16 cellular contexts compared by ENCODE assay signal in the genomic region with DNA sequence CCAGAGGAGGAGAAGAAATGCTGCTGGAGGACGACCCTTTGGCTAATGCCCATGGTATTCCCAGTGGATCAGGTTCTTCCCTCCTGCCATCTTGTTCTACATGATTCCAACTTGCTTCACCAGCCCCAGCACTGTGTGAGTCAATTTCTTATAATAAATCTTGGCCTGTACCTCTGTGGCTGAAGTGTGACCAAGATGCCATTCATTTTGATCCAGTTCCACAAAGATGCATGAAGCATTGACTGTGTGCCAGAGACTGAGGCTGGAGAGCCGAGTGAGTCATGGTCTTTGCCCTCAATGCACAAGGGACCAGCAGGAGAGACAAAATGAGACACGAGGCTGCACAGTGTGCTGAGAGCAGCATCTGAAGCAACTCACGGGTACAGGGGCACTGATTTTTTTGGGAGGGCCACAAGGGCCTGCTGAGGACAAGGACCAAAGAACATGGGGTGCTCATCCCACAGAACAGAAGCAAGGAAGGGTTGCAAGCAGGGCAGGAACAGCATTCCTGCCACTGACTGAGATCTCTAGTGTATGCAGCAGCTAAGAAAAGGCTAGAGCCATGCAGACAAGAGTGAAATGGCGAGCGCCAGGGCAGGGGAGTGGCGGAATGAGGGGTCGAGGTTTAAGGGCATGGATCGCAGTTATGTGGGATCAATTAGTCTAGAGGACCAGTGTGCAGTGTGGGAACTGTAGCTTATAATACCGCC.
A peak's percentile ranks its signal among the peaks of the same experiment; 100 is the strongest.
DNase-seq lines count a peak whose midpoint lies in the region; ATAC-seq and TF ChIP-seq lines count a peak whose summit lies in the region.
"Had no signal": no experiment of that assay in that cellular context is flagged by ENCODE, and none has a peak within 500 bp of the region (broad histone marks: within the 10 kb centered on the region; RNA-seq: fewer than 3 reads in every experiment).

No MANE protein-coding gene starts in this region.

- WGBS in neuronal stem cell (ENCODE audit: extremely low coverage in 2 of 2, insufficient read length in 2 of 2, insufficient replicate concordance in 1 of 2), 2 donors: no CpG with 5 or more reads among the region's 10 CpGs

- H3K14ac ChIP-seq in neuronal stem cell (ENCODE audit: low read length): no peak overlapping the region

- H3K79me1 ChIP-seq in neuronal stem cell (ENCODE audit: low read depth, low read length): no peaks in the 10 kb centered on the region

- H3K4ac ChIP-seq in neuronal stem cell (ENCODE audit: low read length): no peak overlapping the region

- no peak for ATAC-seq in GM18861 (IDR thresholded peaks at IDR 0.05; ENCODE audit: unreplicated experiment)
- ATAC-seq: activated CD8-positive, alpha-beta T cell treated with anti-CD3 and anti-CD28 coated beads, Interleukin-2, amount 10 ng/mL, durations not matched to agents 7 days and 5 days; HCT116 had no signal

- H4K8ac ChIP-seq in neuronal stem cell (ENCODE audit: low read depth, low read length): no peak overlapping the region

- no peak overlapping the region for H3K18ac ChIP-seq in neuronal stem cell (ENCODE audit: low read length)

- H2AK5ac ChIP-seq in neuronal stem cell (ENCODE audit: low read depth, low read length): no peak overlapping the region

- no peak overlapping the region for H4K91ac ChIP-seq in neuronal stem cell (ENCODE audit: low read depth, low read length, poor library complexity)

- H3K4me2 ChIP-seq in neuronal stem cell (ENCODE audit: insufficient read depth, low read length, poor library complexity, severe bottlenecking): no peak overlapping the region

- H2BK12ac ChIP-seq in neuronal stem cell (ENCODE audit: low read length): no peak overlapping the region

- H3K27ac ChIP-seq in brain microvascular endothelial cell (no peak overlapping the region), neuronal stem cell (replicated peaks; ENCODE audit: low read length) (no peak overlapping the region), SJCRH30 (no peak overlapping the region)
- H3K27ac ChIP-seq: ovary, uterus had no signal

- H2BK5ac ChIP-seq in neuronal stem cell (ENCODE audit: low read length): peak overlapping the region; percentile 7

- no peak overlapping the region for H3K4me3 ChIP-seq in brain microvascular endothelial cell (ENCODE audit: low read depth, low read length)
- no peak overlapping the region for H3K4me3 ChIP-seq in neuronal stem cell (ENCODE audit: low read length in 2 of 2)
- no peak overlapping the region for H3K4me3 ChIP-seq in SJCRH30
- H3K4me3 ChIP-seq: ovary, uterus had no signal

- in situ Hi-C loops in brain microvascular endothelial cell (cut with HindIII; ENCODE audit: low pct_ligation_motif_present, low sequenced_read_pairs): no loop called here

- DNase-seq in AG20443 (ENCODE audit: low spot score) (peak; percentile 66), LoVo (ENCODE audit: low spot score) (peak; percentile 3), brain microvascular endothelial cell (peak; percentile 39), neuronal stem cell (ENCODE audit: low spot score) (no peak), SJCRH30 (no peak), MV-4-11 (lab: John Stamatoyannopoulos, UW) (no peak)
- no peak for DNase-seq in stimulated activated CD4-positive, alpha-beta T cell treated with anti-CD3 and anti-CD28 coated beads, Interleukin-2, amount 100 ng/mL, for 48 hours
- DNase-seq: activated CD8-positive, alpha-beta T cell treated with anti-CD3 and anti-CD28 coated beads, Interleukin-2, amount 10 ng/mL, durations not matched to agents 7 days and 5 days; central memory CD4-positive, alpha-beta T cell; NCI-H1105 treated with DMSO at 0.1 percent for 48 hours; NCI-H526; ovary; RPMI8226; uterus had no signal

- no peak for TF ChIP-seq CTCF in brain microvascular endothelial cell (IDR thresholded peaks at IDR 0.05; ENCODE audit: low read depth, low read length, missing control alignments)

- H3K36me3 ChIP-seq in brain microvascular endothelial cell (replicated peaks) (no peaks in the 10 kb centered on the region), neuronal stem cell (replicated peaks in 1 of 2; ENCODE audit: control insufficient read depth in 2 of 2, insufficient read depth in 2 of 2, low read length in 2 of 2) (no peaks in the 10 kb centered on the region), SJCRH30 (no peaks in the 10 kb centered on the region)
- H3K36me3 ChIP-seq: ovary, uterus had no signal

- no peaks in the 10 kb centered on the region for H3K4me1 ChIP-seq in neuronal stem cell (ENCODE audit: control insufficient read depth in 2 of 2, insufficient read depth in 1 of 2, low read depth in 1 of 2, low read length in 2 of 2)
- peaks cover 15% of the 10 kb centered on the region for H3K4me1 ChIP-seq in SJCRH30
- H3K4me1 ChIP-seq: uterus had no signal

- H3K9ac ChIP-seq in neuronal stem cell (ENCODE audit: low read depth, low read length, poor library complexity): no peak overlapping the region

- H2BK15ac ChIP-seq in neuronal stem cell (ENCODE audit: low read length): no peak overlapping the region

- no peaks in the 10 kb centered on the region for H3K27me3 ChIP-seq in brain microvascular endothelial cell (replicated peaks)
- H3K27me3 ChIP-seq in neuronal stem cell (ENCODE audit: control insufficient read depth in 3 of 3, insufficient read depth in 3 of 3, low read depth in 1 of 3, low read length in 3 of 3): no peaks in the 10 kb centered on the region
- H3K27me3 ChIP-seq in SJCRH30: no peaks in the 10 kb centered on the region
- H3K27me3 ChIP-seq: ovary, uterus had no signal

- H3K9me3 ChIP-seq in neuronal stem cell (replicated peaks in 1 of 2; ENCODE audit: control insufficient read depth in 2 of 2, insufficient read depth in 1 of 2, low read depth in 1 of 2, low read length in 2 of 2): no peaks in the 10 kb centered on the region
- H3K9me3 ChIP-seq in SJCRH30 (replicated peaks): no peaks in the 10 kb centered on the region
- H3K9me3 ChIP-seq: ovary, uterus had no signal

- no peak overlapping the region for H2BK120ac ChIP-seq in neuronal stem cell (ENCODE audit: low read depth, low read length)

- no peak overlapping the region for H2AFZ ChIP-seq in neuronal stem cell (ENCODE audit: low read length)

- H3K23ac ChIP-seq in neuronal stem cell (ENCODE audit: low read depth, low read length, poor library complexity): no peak overlapping the region

Comparison
In these comparisons a context has a peak if more than half of its experiments do, and no peak if none do; other contexts are left out.
1. DNase-seq: peak in AG20443 (single experiment), LoVo (single experiment) and brain microvascular endothelial cell (single experiment); none in neuronal stem cell (single experiment), SJCRH30 (0 of 2), stimulated activated CD4-positive, alpha-beta T cell treated with anti-CD3 and anti-CD28 coated beads, Interleukin-2, amount 100 ng/mL, for 48 hours (0 of 2) and MV-4-11 (single experiment).